In the genomic region with DNA sequence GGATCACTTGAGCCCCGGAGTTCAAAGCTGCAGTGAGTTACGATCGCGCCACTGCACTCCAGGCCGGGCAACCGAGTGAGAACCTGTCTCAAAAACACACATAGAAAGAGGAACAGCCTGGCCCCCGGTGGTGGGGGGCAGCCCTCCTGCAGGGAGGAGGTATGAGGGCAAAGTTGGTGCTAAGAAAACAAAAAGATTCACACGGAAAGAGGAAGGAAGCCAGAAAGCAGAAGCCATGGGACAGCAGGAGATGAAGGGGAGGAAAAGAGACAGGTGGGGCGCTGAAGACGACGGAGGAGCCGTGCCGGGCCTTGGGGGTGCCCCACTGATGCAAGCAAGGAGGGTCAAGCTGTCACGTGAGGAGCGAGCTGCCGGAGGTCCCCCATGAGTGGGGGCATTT, we compare ENCODE assay signal across 14 cellular contexts. TPM values are rescaled to one million over a fixed set of nuclear protein-coding genes. Genes with fewer than 3 reads are reported as not detected.
DNase-seq lines count a peak whose midpoint lies in the region; ATAC-seq, FAIRE-seq and TF ChIP-seq lines count a peak whose summit lies in the region.
"Had no signal": no experiment of that assay in that cellular context is flagged by ENCODE, and none has a peak within 500 bp of the region (broad histone marks: within the 10 kb centered on the region; RNA-seq: fewer than 3 reads in every experiment).

No MANE protein-coding gene starts in this region.

- no peak overlapping the region for H4K91ac ChIP-seq in IMR-90 (ENCODE audit: insufficient read depth, low read depth, low read length)

- TF ChIP-seq CTCF in IMR-90 (conservative IDR thresholded peaks at IDR 0.05; ENCODE audit: low read depth, low read length), result no peak
- no peak for TF ChIP-seq CTCF in GM12878 (IDR thresholded peaks at IDR 0.05 in 2 of 3, conservative IDR thresholded peaks at IDR 0.05 in 1 of 3; ENCODE audit: control insufficient read depth in 2 of 3, extremely low read depth in 1 of 3, insufficient read depth in 1 of 3, low read depth in 3 of 3, low read length in 3 of 3)

- no peak overlapping the region for H2BK5ac ChIP-seq in IMR-90 (ENCODE audit: low read depth, low read length, poor library complexity, severe bottlenecking)

- no peak overlapping the region; the same call in 2 of the 3 replicates for H2BK15ac ChIP-seq in IMR-90 (ENCODE audit: low read depth, low read length)

- no peak overlapping the region for H3K4me3 ChIP-seq in IMR-90 (ENCODE audit: insufficient read depth, low read depth, low read length)
- no peak overlapping the region for H3K4me3 ChIP-seq in GM12878

- H3K27me3 ChIP-seq in IMR-90 (ENCODE audit: control insufficient read depth, insufficient read depth, low read length) (no peaks in the 10 kb centered on the region; the same call in 1 of the 2 replicates), GM12878 (replicated peaks in 1 of 2; ENCODE audit: control insufficient read depth in 2 of 2, insufficient read depth in 2 of 2, low read length in 1 of 2) (no peaks in the 10 kb centered on the region)

- peak; percentile 94 to 95 for DNase-seq in AML-193 (lab: John Stamatoyannopoulos, UW)
- DNase-seq in IMR-90, result no peak
- DNase-seq in OCI-M1 (lab: John Stamatoyannopoulos, UW), result peak; percentile 23
- no peak for DNase-seq in GM12878 (ENCODE audit: low read depth, low spot score)
- DNase-seq in AG08395 (ENCODE audit: low spot score), result no peak
- no peak for DNase-seq in NCI-H510A (lab: John Stamatoyannopoulos, UW)
- DNase-seq in HK-2 (ENCODE audit: unreplicated experiment), result no peak
- no peak for DNase-seq in mucosa of gallbladder (ENCODE audit: low spot score)
- DNase-seq: activated CD4-positive, alpha-beta T cell treated with anti-CD3 and anti-CD28 coated beads for 4 hours; NCI-H187 treated with DMSO at 0.1 percent for 48 hours; nucleus accumbens; T-helper 2 cell had no signal

- TF ChIP-seq EP300 in GM12878 (IDR thresholded peaks at IDR 0.05; ENCODE audit: borderline replicate concordance in 1 of 2, control insufficient read depth in 1 of 2, low read depth in 2 of 2, low read length in 2 of 2), result no peak

- H3K14ac ChIP-seq in IMR-90 (replicated peaks; ENCODE audit: low read depth, low read length), result no peak overlapping the region

- H3K9ac ChIP-seq in IMR-90 (ENCODE audit: low read depth, low read length) (no peak overlapping the region), GM12878 (ENCODE audit: control insufficient read depth, insufficient read depth, low read length) (no peak overlapping the region)

- in situ Hi-C loops in IMR-90 (cut with MboI; ENCODE audit: low sequenced_read_pairs), result no loop called here
- in situ Hi-C loops in GM12878 (cut with MboI), result no loop called here

- CTCF ChIA-PET in IMR-90 (lab: Yijun Ruan, JAX) (no interaction called here), GM12878 (lab: Yijun Ruan, JAX) (interaction anchor here (0.6 to 4.0 kb wide), 13 partner anchors 9 to 747 kb away, joined by 3 to 29 read pairs (median 4); no protein-coding TSS in a partner anchor)

- H3K79me1 ChIP-seq in IMR-90 (ENCODE audit: low read depth in 1 of 2, low read length in 2 of 2), result no peaks in the 10 kb centered on the region; a peak in 1 of 4 replicates

- no peak overlapping the region for H3K23ac ChIP-seq in IMR-90 (ENCODE audit: low read depth, low read length)

- H4K20me1 ChIP-seq in IMR-90 (ENCODE audit: insufficient read depth, low read length) (peaks cover 7% of the 10 kb centered on the region; the same call in 1 of the 2 replicates), GM12878 (ENCODE audit: control insufficient read depth, insufficient read depth) (no peaks in the 10 kb centered on the region)

- no peak overlapping the region for H2AK9ac ChIP-seq in IMR-90 (replicated peaks; ENCODE audit: low read depth, low read length, poor library complexity)

- no peak overlapping the region for H4K5ac ChIP-seq in IMR-90 (ENCODE audit: low read depth, low read length)

- TF ChIP-seq POLR2A in IMR-90 (IDR thresholded peaks at IDR 0.05; ENCODE audit: low read depth, low read length), result no peak
- TF ChIP-seq POLR2A in GM12878 (IDR thresholded peaks at IDR 0.05; ENCODE audit: low read depth, low read length), result no peak

- H2BK20ac ChIP-seq in IMR-90 (ENCODE audit: low read depth, low read length), result no peak overlapping the region

- POLR2A ChIA-PET in IMR-90 (lab: Charles Lee; ENCODE audit: unreplicated experiment) (no interaction called here), GM12878 (lab: Charles Lee) (interaction anchor here (1.0 kb wide), 1 partner anchor 42 kb away, joined by 3 read pairs; no protein-coding TSS in a partner anchor)

- H3K4ac ChIP-seq in IMR-90 (ENCODE audit: low read depth, low read length), result no peak overlapping the region

- TF ChIP-seq RAD21 in IMR-90 (IDR thresholded peaks at IDR 0.05; ENCODE audit: low read length) (no peak), GM12878 (IDR thresholded peaks at IDR 0.05; ENCODE audit: insufficient read depth, low read depth, low read length) (no peak)

- H3K27ac ChIP-seq in IMR-90 (ENCODE audit: insufficient read depth, low read length) (no peak overlapping the region), GM12878 (ENCODE audit: control insufficient read depth, insufficient read depth) (no peak overlapping the region)

- WGBS in IMR-90 (ENCODE audit: extremely low coverage in 2 of 2, insufficient read length in 1 of 2), 2 experiments, result 100% methylated on average over 1 of the region's 16 CpGs; no CpG with 5 or more reads in 1 of the 2 experiments
- 41% methylated on average over 16 of the region's 16 CpGs for WGBS in GM12878 (ENCODE audit: insufficient coverage, insufficient replicate concordance, low lambda C conversion rate, missing lambda C conversion rate)

- H3K36me3 ChIP-seq in IMR-90 (ENCODE audit: control insufficient read depth, insufficient read depth, low read length) (no peaks in the 10 kb centered on the region), GM12878 (ENCODE audit: control insufficient read depth in 2 of 2, insufficient read depth in 2 of 2, low read length in 1 of 2) (no peaks in the 10 kb centered on the region)

- H3K18ac ChIP-seq in IMR-90 (ENCODE audit: low read depth, low read length), result no peak overlapping the region

- H4K8ac ChIP-seq in IMR-90 (ENCODE audit: low read depth in 2 of 2, low read length in 2 of 2), result no peak overlapping the region

- SMC1A ChIA-PET in GM12878 (lab: Charles Lee; ENCODE audit: uncharacterized antibody, unreplicated experiment), result interaction anchor here (1.0 to 3.1 kb wide), 3 partner anchors 73 to 143 kb away, joined by 4 to 11 read pairs (median 5); no protein-coding TSS in a partner anchor

- peak overlapping the region; percentile 76; the same call in 1 of the 2 replicates for H2AK5ac ChIP-seq in IMR-90 (ENCODE audit: low read depth, low read length)

- no peak for ATAC-seq in IMR-90 (ENCODE audit: low read depth)
- peak; percentile 9; the same call in 2 of the 3 replicates for ATAC-seq in GM12878

- dilution Hi-C loops in IMR-90 (cut with HindIII; ENCODE audit: low sequenced_read_pairs, unreplicated experiment), result no loop called here

- H3K56ac ChIP-seq in IMR-90 (ENCODE audit: extremely low read depth, insufficient read depth, low read length), result no peak overlapping the region

- H3K9me3 ChIP-seq in IMR-90 (ENCODE audit: control insufficient read depth, insufficient read depth, low read length) (no peaks in the 10 kb centered on the region), GM12878 (replicated peaks; ENCODE audit: control insufficient read depth, insufficient read depth, low read length) (no peaks in the 10 kb centered on the region)

- RAD21 ChIA-PET in GM12878 (lab: Charles Lee; ENCODE audit: unreplicated experiment), result interaction anchor here (1.6 kb wide), 1 partner anchor 39 kb away, joined by 3 read pairs; no protein-coding TSS in a partner anchor

- intact Hi-C loops in IMR-90 (cut with micrococcal nuclease), result no loop called here
- intact Hi-C loops in GM12878 (cut with micrococcal nuclease; ENCODE audit: unreplicated experiment), result loop anchor here (2.0 to 5.0 kb wide), 4 partner anchors 42 to 202 kb away; partner anchors contain the start of gene GINS2

- H3K4me1 ChIP-seq in IMR-90 (ENCODE audit: control insufficient read depth, insufficient read depth, low read length), result peaks cover 11% of the 10 kb centered on the region
- H3K4me1 ChIP-seq in GM12878 (ENCODE audit: control insufficient read depth, insufficient read depth, low read length), result peaks cover 53% of the 10 kb centered on the region

- H3K79me2 ChIP-seq in GM12878 (ENCODE audit: control insufficient read depth, insufficient read depth, low read length), result no peaks in the 10 kb centered on the region

- FAIRE-seq in GM12878 (lab: Jason Lieb, UNC), result no peak
- FAIRE-seq: urothelium cell line had no signal

- H3K9me1 ChIP-seq in IMR-90 (ENCODE audit: insufficient read depth, low read length), result peaks cover 8% of the 10 kb centered on the region

- H2AFZ ChIP-seq in IMR-90 (replicated peaks; ENCODE audit: low read length, poor library complexity) (no peak overlapping the region), GM12878 (ENCODE audit: control insufficient read depth, low read depth, low read length) (0 out of 2 replicates have a peak overlapping the region, but pooled peaks have one; percentile 29)

- no peak overlapping the region for H3K4me2 ChIP-seq in IMR-90 (ENCODE audit: low read depth, low read length)
- peak overlapping the region; percentile 30 for H3K4me2 ChIP-seq in GM12878 (ENCODE audit: control insufficient read depth, insufficient read depth)

- BruUV-seq in IMR-90 (replicated peaks; lab: Mats Ljungman, UMichigan) (no TSS peak), GM12878 (replicated peaks; lab: Mats Ljungman, UMichigan) (no TSS peak)

- no peak overlapping the region for H2BK120ac ChIP-seq in IMR-90 (ENCODE audit: low read depth, low read length)

RNA-seq across cellular contexts. Expression of gene C16orf74, which starts 8.2 kb away (rescaled TPM):
- 4.5 and 5.0 TPM in 2 replicates for total RNA-seq in IMR-90 (2012; rRNA removed)
- polyA plus RNA-seq in IMR-90 (2012; rRNA removed), result 12.2 and 18.5 TPM in 2 replicates
- 21.0 and 28.2 TPM in 2 replicates for polyA plus RNA-seq in IMR-90 (2012; cell fraction: cytosol; rRNA removed)
- polyA plus RNA-seq in IMR-90 (2012; cell fraction: nucleus; rRNA removed; ENCODE audit: low replicate concordance), result 12.0 and 16.7 TPM in 2 replicates
- 5.8 and 6.9 TPM in 2 replicates for total RNA-seq in GM12878 (2013; cell fraction: nucleolus; rRNA removed)
- total RNA-seq in GM12878 (2014; rRNA removed), result 9.3 and 9.8 TPM in 2 replicates
- total RNA-seq in GM12878 (2014; rRNA removed; fragmentation: Illumina TruSeq; extraction: Trizol), result 6.8 and 7.7 TPM in 2 replicates
- total RNA-seq in GM12878 (2021), result 12.8 and 13.1 TPM in 2 replicates
- polyA plus RNA-seq in GM12878 (2011; ENCODE audit: low read depth), result 2.1 TPM
- 0.17 and 0.23 TPM in 2 replicates for polyA plus RNA-seq in GM12878 (2011; rRNA removed)
- 0.74 and 0.85 TPM in 2 replicates for polyA plus RNA-seq in GM12878 (2011; cell fraction: cytosol; rRNA removed)
- 0.30 and 0.41 TPM in 2 replicates for polyA plus RNA-seq in GM12878 (2011; cell fraction: nucleus; rRNA removed)
- 5.9 and 8.1 TPM in 2 replicates for polyA plus RNA-seq in GM12878 (2012)
- 1.6 and 5.8 TPM in 2 replicates for polyA plus RNA-seq in GM12878 (2014; fragmentation: Illumina TruSeq; extraction: Trizol)
- 1 to 10 TPM in 1 of 2 experiments, under 1 TPM in 1; 0.72 to 2.5 TPM for polyA plus RNA-seq in GM12878 (2014; fragmentation: Nextera tagmentation; extraction: Ambion mirVana)
- polyA plus RNA-seq in GM12878 (2014; rRNA removed), result 17.5 and 20.1 TPM in 2 replicates
- polyA plus RNA-seq in GM12878 (2016; fragmentation: Nextera tagmentation; extraction: Ambion mirVana), result 1 to 10 TPM; 5.7 to 7.9 TPM
- polyA minus RNA-seq in GM12878 (2011; rRNA and poly(A)+ RNA removed), result not detected in 2 replicates
- polyA minus RNA-seq in GM12878 (2011; cell fraction: cytosol; rRNA and poly(A)+ RNA removed), result not detected in 2 replicates
- not detected in 2 replicates for polyA minus RNA-seq in GM12878 (2011; cell fraction: nucleus; rRNA and poly(A)+ RNA removed)
- 0.83 TPM for total RNA-seq in mucosa of gallbladder
- total RNA-seq: LHCN-M2 had no signal

RNA-seq across cellular contexts. Expression of gene EMC8, which starts 40.2 kb away (rescaled TPM):
- total RNA-seq in IMR-90 (2012; rRNA removed), result 23.7 and 28.3 TPM in 2 replicates
- 48.9 and 54.7 TPM in 2 replicates for polyA plus RNA-seq in IMR-90 (2012; rRNA removed)
- polyA plus RNA-seq in IMR-90 (2012; cell fraction: cytosol; rRNA removed), result 41.7 and 51.1 TPM in 2 replicates
- polyA plus RNA-seq in IMR-90 (2012; cell fraction: nucleus; rRNA removed; ENCODE audit: low replicate concordance), result 43.3 and 43.9 TPM in 2 replicates
- total RNA-seq in GM12878 (2013; cell fraction: nucleolus; rRNA removed), result 32.6 and 34.2 TPM in 2 replicates
- total RNA-seq in GM12878 (2014; rRNA removed), result 29.4 and 29.7 TPM in 2 replicates
- 27.0 and 30.1 TPM in 2 replicates for total RNA-seq in GM12878 (2014; rRNA removed; fragmentation: Illumina TruSeq; extraction: Trizol)
- total RNA-seq in GM12878 (2021), result 34.4 and 40.1 TPM in 2 replicates
- polyA plus RNA-seq in GM12878 (2011; ENCODE audit: low read depth), result 8.0 TPM
- polyA plus RNA-seq in GM12878 (2011; rRNA removed), result 19.9 and 36.9 TPM in 2 replicates
- 33.4 and 45.7 TPM in 2 replicates for polyA plus RNA-seq in GM12878 (2011; cell fraction: cytosol; rRNA removed)
- polyA plus RNA-seq in GM12878 (2011; cell fraction: nucleus; rRNA removed), result 30.6 and 33.4 TPM in 2 replicates
- 11.6 and 14.6 TPM in 2 replicates for polyA plus RNA-seq in GM12878 (2012)
- polyA plus RNA-seq in GM12878 (2014; fragmentation: Illumina TruSeq; extraction: Trizol), result 14.9 and 17.8 TPM in 2 replicates
- 10 to 100 TPM in 1 of 2 experiments, 1 to 10 TPM in 1; 7.8 to 16.5 TPM for polyA plus RNA-seq in GM12878 (2014; fragmentation: Nextera tagmentation; extraction: Ambion mirVana)
- polyA plus RNA-seq in GM12878 (2014; rRNA removed), result 45.2 and 50.9 TPM in 2 replicates
- 10 to 100 TPM; 59.8 to 62.0 TPM for polyA plus RNA-seq in GM12878 (2016; fragmentation: Nextera tagmentation; extraction: Ambion mirVana)
- polyA minus RNA-seq in GM12878 (2011; rRNA and poly(A)+ RNA removed), result 34.0 and 42.8 TPM in 2 replicates
- 17.5 and 20.7 TPM in 2 replicates for polyA minus RNA-seq in GM12878 (2011; cell fraction: cytosol; rRNA and poly(A)+ RNA removed)
- polyA minus RNA-seq in GM12878 (2011; cell fraction: nucleus; rRNA and poly(A)+ RNA removed), result 14.7 and 35.0 TPM in 2 replicates
- total RNA-seq in mucosa of gallbladder, result 21.4 TPM

RNA-seq across cellular contexts. Expression of gene COX4I1, which starts 40.4 kb away (rescaled TPM):
- total RNA-seq in IMR-90 (2012; rRNA removed) (392 and 397 TPM in 2 replicates), GM12878 (2014; rRNA removed) (606 and 612 TPM in 2 replicates), GM12878 (2014; rRNA removed; fragmentation: Illumina TruSeq; extraction: Trizol) (473 and 480 TPM in 2 replicates), GM12878 (2021) (651 and 668 TPM in 2 replicates), mucosa of gallbladder (571 TPM)
- polyA plus RNA-seq in IMR-90 (2012; rRNA removed) (700 and 845 TPM in 2 replicates), GM12878 (2011; rRNA removed) (723 and 922 TPM in 2 replicates), GM12878 (2014; fragmentation: Illumina TruSeq; extraction: Trizol) (616 and 801 TPM in 2 replicates), GM12878 (2014; fragmentation: Nextera tagmentation; extraction: Ambion mirVana) (1,000 to 10,000 TPM; 1,747 to 1,889 TPM), GM12878 (2014; rRNA removed) (854 and 876 TPM in 2 replicates), GM12878 (2016; fragmentation: Nextera tagmentation; extraction: Ambion mirVana) (100 to 1,000 TPM; 889 to 942 TPM)
- polyA plus RNA-seq in IMR-90 (2012; cell fraction: cytosol; rRNA removed), result 1,212 and 1,973 TPM in 2 replicates
- polyA plus RNA-seq in IMR-90 (2012; cell fraction: nucleus; rRNA removed; ENCODE audit: low replicate concordance), result 339 and 570 TPM in 2 replicates
- total RNA-seq in GM12878 (2013; cell fraction: nucleolus; rRNA removed), result 57.6 and 65.4 TPM in 2 replicates
- polyA plus RNA-seq in GM12878 (2011; ENCODE audit: low read depth), result 399 TPM
- 1,082 and 1,324 TPM in 2 replicates for polyA plus RNA-seq in GM12878 (2011; cell fraction: cytosol; rRNA removed)
- polyA plus RNA-seq in GM12878 (2011; cell fraction: nucleus; rRNA removed), result 520 and 608 TPM in 2 replicates
- polyA plus RNA-seq in GM12878 (2012), result 712 and 748 TPM in 2 replicates
- 340 and 443 TPM in 2 replicates for polyA minus RNA-seq in GM12878 (2011; rRNA and poly(A)+ RNA removed)
- 106 and 140 TPM in 2 replicates for polyA minus RNA-seq in GM12878 (2011; cell fraction: cytosol; rRNA and poly(A)+ RNA removed)
- 58.5 and 67.8 TPM in 2 replicates for polyA minus RNA-seq in GM12878 (2011; cell fraction: nucleus; rRNA and poly(A)+ RNA removed)

Comparison
In these comparisons a context has a peak if more than half of its experiments do, and no peak if none do; other contexts are left out.
1. DNase-seq: peak in AML-193 (2 of 2) and OCI-M1 (single experiment); none in IMR-90 (single experiment), GM12878 (single experiment), AG08395 (single experiment), NCI-H510A (single experiment), HK-2 (single experiment) and mucosa of gallbladder (single experiment).